ENCODE assay signal across 9 cellular contexts in the genomic region with DNA sequence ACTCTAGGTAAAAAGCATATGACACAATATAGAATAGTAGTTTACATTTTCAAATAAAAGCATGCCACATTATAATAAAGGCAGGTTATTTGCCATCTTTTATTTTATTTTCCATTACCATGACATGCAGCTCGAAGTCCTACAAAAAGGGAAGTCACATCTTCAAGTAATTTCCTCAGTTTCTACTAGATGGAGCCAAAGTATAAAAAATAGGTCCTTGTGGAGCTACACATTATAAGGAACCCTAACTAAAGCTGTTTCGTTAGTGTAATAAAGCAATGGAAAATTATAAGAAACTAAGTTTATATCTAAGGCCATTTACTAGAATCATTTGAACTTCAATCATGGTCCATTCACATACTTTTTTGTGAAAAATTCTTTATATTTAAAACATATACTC.
A peak's percentile ranks its signal among the peaks of the same experiment; 100 is the strongest.
DNase-seq lines count a peak whose midpoint lies in the region; ATAC-seq and TF ChIP-seq lines count a peak whose summit lies in the region.
"Had no signal": no experiment of that assay in that cellular context is flagged by ENCODE, and none has a peak within 500 bp of the region (broad histone marks: within the 10 kb centered on the region; RNA-seq: fewer than 3 reads in every experiment).

No MANE protein-coding gene starts in this region.

- no peak overlapping the region for H3K27ac Mint-ChIP-seq in CD8-positive, alpha-beta T cell

- no peaks in the 10 kb centered on the region for H3K4me1 Mint-ChIP-seq in CD8-positive, alpha-beta T cell (ENCODE audit: low read depth)

- in situ Hi-C loops in Panc1 (cut with HindIII; ENCODE audit: low pct_unique_long_range_greater_than_20kb, low sequenced_read_pairs): no loop called here

- H3K4me3 Mint-ChIP-seq in CD8-positive, alpha-beta T cell: no peak overlapping the region

- peaks cover 2% of the 10 kb centered on the region; the same call in 1 of the 2 replicates for H3K36me3 ChIP-seq in Panc1 (ENCODE audit: control insufficient read depth, insufficient read depth, low read length)
- no peaks in the 10 kb centered on the region for H3K36me3 ChIP-seq in CD8-positive, alpha-beta T cell (ENCODE audit: insufficient read depth, low read length)

- no peaks in the 10 kb centered on the region for H3K36me3 Mint-ChIP-seq in CD8-positive, alpha-beta T cell

- H3K27me3 ChIP-seq in Panc1 (ENCODE audit: control insufficient read depth, insufficient read depth, low read length): no peaks in the 10 kb centered on the region
- no peaks in the 10 kb centered on the region for H3K27me3 ChIP-seq in CD8-positive, alpha-beta T cell (ENCODE audit: insufficient read depth, low read length)

- BruUV-seq in Panc1 (replicated peaks; lab: Mats Ljungman, UMichigan): no TSS peak

- no peak overlapping the region for H3K27ac ChIP-seq in Panc1 (ENCODE audit: low read length)
- H3K27ac ChIP-seq in CD8-positive, alpha-beta T cell (ENCODE audit: low read depth, low read length): no peak overlapping the region

- no peaks in the 10 kb centered on the region for H3K9me3 Mint-ChIP-seq in CD8-positive, alpha-beta T cell

- intact Hi-C loops in Panc1 (cut with micrococcal nuclease; ENCODE audit: unreplicated experiment): loop anchor here (5.0 to 10.0 kb wide), 4 partner anchors 962 to 1682 kb away; partner anchors contain the start of gene NR4A2
- intact Hi-C loops in CD8-positive, alpha-beta T cell (cut with DNase I, micrococcal nuclease): loop anchor here in 1 of 2 experiments (10.0 kb wide), 1 partner anchor 1682 kb away; no protein-coding TSS in a partner anchor

- no peaks in the 10 kb centered on the region for H3K4me1 ChIP-seq in Panc1 (ENCODE audit: control insufficient read depth, insufficient read depth, low read length)
- H3K4me1 ChIP-seq in CD8-positive, alpha-beta T cell (ENCODE audit: insufficient read depth, low read length): no peaks in the 10 kb centered on the region

- POLR2A ChIA-PET in Panc1 (lab: Charles Lee): no interaction called here
- POLR2A ChIA-PET in CD8-positive, alpha-beta T cell (lab: Charles Lee): no interaction called here

- no peaks in the 10 kb centered on the region for H3K9me3 ChIP-seq in Panc1 (ENCODE audit: control insufficient read depth, insufficient read depth, low read depth, low read length)
- no peaks in the 10 kb centered on the region for H3K9me3 ChIP-seq in CD8-positive, alpha-beta T cell (ENCODE audit: low read length)

- no peak overlapping the region for H3K4me3 ChIP-seq in Panc1 (ENCODE audit: low read depth in 2 of 2, low read length in 2 of 2)
- H3K4me3 ChIP-seq in fibroblast of villous mesenchyme (ENCODE audit: low read depth, low read length): no peak overlapping the region
- no peak overlapping the region for H3K4me3 ChIP-seq in CD8-positive, alpha-beta T cell (ENCODE audit: low read depth, low read length)

- CTCF ChIA-PET in Panc1 (lab: Charles Lee): interaction anchor here (0.5 to 0.6 kb wide), 2 partner anchors 20 to 900 kb away, joined by 3 to 8 read pairs; no protein-coding TSS in a partner anchor
- CTCF ChIA-PET in CD8-positive, alpha-beta T cell (lab: Charles Lee): no interaction called here

- DNase-seq in Ammon's horn (ENCODE audit: low spot score): peak; percentile 23
- peak; percentile 32 for DNase-seq in LHCN-M2 (ENCODE audit: low read depth)
- no peak for DNase-seq in Panc1 (ENCODE audit: low read depth, low spot score)
- DNase-seq in fibroblast of villous mesenchyme (ENCODE audit: low read depth): peak; percentile 8
- DNase-seq in activated CD4-positive, CD25-positive, alpha-beta regulatory T cell treated with anti-CD3 and anti-CD28 coated beads, Interleukin-2, amount 50 U/mL, for 72 hours: no peak
- DNase-seq in CD8-positive, alpha-beta T cell: no peak
- no peak for DNase-seq in epidermal melanocyte (ENCODE audit: insufficient read length, low spot score)
- DNase-seq: stimulated activated CD4-positive, alpha-beta T cell treated with anti-CD3 and anti-CD28 coated beads, Interleukin-4, amount 100 ng/mL, for 4 hours had no signal

- ATAC-seq in Panc1 (no peak), HG02763 (IDR thresholded peaks at IDR 0.05; ENCODE audit: unreplicated experiment) (no peak)
- no peak for ATAC-seq in CD8-positive, alpha-beta T cell

- H3K27me3 Mint-ChIP-seq in CD8-positive, alpha-beta T cell (ENCODE audit: low read depth): no peaks in the 10 kb centered on the region

- TF ChIP-seq CTCF in Panc1 (IDR thresholded peaks at IDR 0.05) (peak; percentile 24; the same call in 1 of the 2 replicates), fibroblast of villous mesenchyme (IDR thresholded peaks at IDR 0.05; ENCODE audit: insufficient read depth, low read depth, low read length) (peak; percentile 24)
- no peak for TF ChIP-seq CTCF in CD8-positive, alpha-beta T cell (IDR thresholded peaks at IDR 0.05)

Comparison
In these comparisons a context has a peak if more than half of its experiments do, and no peak if none do; other contexts are left out.
1. DNase-seq: peak in Ammon's horn (single experiment), LHCN-M2 (single experiment) and fibroblast of villous mesenchyme (single experiment); none in Panc1 (single experiment), activated CD4-positive, CD25-positive, alpha-beta regulatory T cell treated with anti-CD3 and anti-CD28 coated beads, Interleukin-2, amount 50 U/mL, for 72 hours (single experiment), CD8-positive, alpha-beta T cell (0 of 7) and epidermal melanocyte (single experiment).